ENCODE assay signal across 8 cellular contexts in genomic region chr17:50944054-50944901, GRCh38.
DNase-seq lines count a peak whose midpoint lies in the region; ATAC-seq and TF ChIP-seq lines count a peak whose summit lies in the region.

No MANE protein-coding gene starts in this region.

- no peak overlapping the region for H3K27ac ChIP-seq in A673 (ENCODE audit: low read depth, low read length, poor library complexity, severe bottlenecking)

- TF ChIP-seq POLR2A in erythroblast (IDR thresholded peaks at IDR 0.05; ENCODE audit: low read length), result peak; percentile 46

- CTCF ChIA-PET in A673 (lab: Charles Lee), result no interaction called here

- BruUV-seq in A673 (replicated peaks; lab: Mats Ljungman, UMichigan), result no TSS peak

- no peak for TF ChIP-seq CTCF in A673 (conservative IDR thresholded peaks at IDR 0.05; ENCODE audit: low read depth, low read length)

- H3K9me3 ChIP-seq in A673 (ENCODE audit: low read depth, low read length, poor library complexity, severe bottlenecking), result no peaks in the 10 kb centered on the region
- no peaks in the 10 kb centered on the region for H3K9me3 ChIP-seq in mucosa of stomach (ENCODE audit: control insufficient read depth, low read length)

- intact Hi-C loops in A673 (cut with micrococcal nuclease; ENCODE audit: unreplicated experiment), result loop anchor here (5.0 kb wide), 1 partner anchor 43 kb away; no protein-coding TSS in a partner anchor

- ATAC-seq in GM21737 (IDR thresholded peaks at IDR 0.05; ENCODE audit: unreplicated experiment) (peak; percentile 57), GM19035 (IDR thresholded peaks at IDR 0.05; ENCODE audit: unreplicated experiment) (no peak)

- H3K4me3 ChIP-seq in A673 (ENCODE audit: low read depth, low read length, poor library complexity, severe bottlenecking) (no peak overlapping the region), mucosa of stomach (ENCODE audit: low read length) (peak overlapping the region; percentile 81)

- POLR2A ChIA-PET in A673 (lab: Charles Lee; ENCODE audit: low non-redundant PET), result no interaction called here

- H3K4me1 ChIP-seq in A673 (ENCODE audit: insufficient read depth, low read length, poor library complexity, severe bottlenecking), result peaks cover 15% of the 10 kb centered on the region
- peaks cover 81% of the 10 kb centered on the region for H3K4me1 ChIP-seq in mucosa of stomach (ENCODE audit: control insufficient read depth, insufficient read depth, low read length)

- DNase-seq in A673 (ENCODE audit: low spot score) (peak; percentile 65), NCI-H748 treated with DMSO at 0.1 percent for 48 hours (lab: John Stamatoyannopoulos, UW) (peak; percentile 9), erythroblast (lab: John Stamatoyannopoulos, UW) (peak; percentile 89)
- DNase-seq in activated CD8-positive, alpha-beta memory T cell treated with anti-CD3 and anti-CD28 coated beads for 48 hours (ENCODE audit: low read depth in 2 of 3, low spot score in 2 of 3), result peak; percentile 59 to 78 (median 61)
- peak; percentile 27 to 48 for DNase-seq in stimulated activated CD8-positive, alpha-beta memory T cell treated with anti-CD3 and anti-CD28 coated beads, Interleukin-4, amount 100 ng/mL, for 4 hours (ENCODE audit: low read depth in 2 of 2, low spot score in 1 of 2)

- H3K36me3 ChIP-seq in A673 (ENCODE audit: insufficient read depth, low read length, poor library complexity, severe bottlenecking), result no peaks in the 10 kb centered on the region
- H3K36me3 ChIP-seq in mucosa of stomach (ENCODE audit: control insufficient read depth, insufficient read depth, low read length), result no peaks in the 10 kb centered on the region

- H3K27me3 ChIP-seq in A673 (replicated peaks; ENCODE audit: insufficient read depth, low read depth, low read length, poor library complexity) (no peaks in the 10 kb centered on the region), mucosa of stomach (ENCODE audit: control insufficient read depth, insufficient read depth, low read length) (no peaks in the 10 kb centered on the region)

- H3K9ac ChIP-seq in mucosa of stomach (ENCODE audit: low read length), result peak overlapping the region; percentile 94

Comparison
In these comparisons a context has a peak if more than half of its experiments do, and no peak if none do; other contexts are left out.
1. DNase-seq: peak in every context shown above with its lines; median percentile 89 in erythroblast; 65 in A673; 61 in activated CD8-positive, alpha-beta memory T cell treated with anti-CD3 and anti-CD28 coated beads for 48 hours; 38 in stimulated activated CD8-positive, alpha-beta memory T cell treated with anti-CD3 and anti-CD28 coated beads, Interleukin-4, amount 100 ng/mL, for 4 hours; 9 in NCI-H748 treated with DMSO at 0.1 percent for 48 hours.